Comparison of ENCODE assay signal across 9 cellular contexts in the genomic region with DNA sequence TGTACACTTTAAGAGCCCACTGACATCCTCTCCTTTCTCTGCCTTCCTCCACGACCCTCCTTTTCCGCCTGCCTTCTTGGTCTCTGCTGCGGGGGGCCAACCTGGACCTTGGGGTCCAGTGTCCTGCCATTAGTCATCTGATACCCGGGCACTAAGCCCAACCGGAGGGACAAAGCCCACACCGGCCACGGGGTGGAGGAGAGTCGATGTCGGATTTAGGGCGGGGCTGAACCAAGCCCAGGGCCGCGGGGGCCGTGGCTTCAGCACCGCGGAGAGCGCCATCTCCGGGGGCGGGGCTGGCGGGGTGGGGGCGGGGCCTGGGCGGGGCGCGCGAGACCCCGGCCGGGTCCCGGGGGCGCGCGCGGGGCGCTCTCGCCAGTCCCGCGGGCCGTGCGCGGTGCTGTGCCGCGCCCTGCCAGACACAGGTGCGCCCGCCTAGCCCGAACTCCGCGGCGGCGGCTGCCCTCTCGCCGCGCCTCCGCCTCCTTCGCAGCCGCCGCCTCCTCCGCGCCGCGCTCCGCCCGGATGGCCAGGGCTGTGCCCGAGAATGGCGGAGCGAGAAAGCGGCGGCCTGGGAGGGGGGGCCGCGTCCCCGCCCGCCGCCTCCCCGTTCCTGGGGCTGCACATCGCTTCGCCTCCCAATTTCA. TPM values are rescaled to one million over a fixed set of nuclear protein-coding genes. Genes with fewer than 3 reads are reported as not detected.
DNase-seq lines count a peak whose midpoint lies in the region; ATAC-seq and TF ChIP-seq lines count a peak whose summit lies in the region.
"Had no signal": no experiment of that assay in that cellular context is flagged by ENCODE, and none has a peak within 500 bp of the region (broad histone marks: within the 10 kb centered on the region; RNA-seq: fewer than 3 reads in every experiment).

Gene MAPK8IP1 (plus strand): TSS at position 378 of the 647 bp plus-strand sequence. CDS start 170 bp downstream, at position 548.

- no peaks in the 10 kb centered on the region for H3K9me3 Mint-ChIP-seq in activated CD4-positive, alpha-beta T cell treated with anti-CD3 and anti-CD28 coated beads for 36 hours (ENCODE audit: low read depth)
- H3K9me3 Mint-ChIP-seq in dendritic cell treated with granulocyte-macrophage colony-stimulating factor and Interleukin-4, amounts not matched to agents 40 ng/mL and 50 ng/mL, for 4 days, result no peaks in the 10 kb centered on the region

- H3K27ac ChIP-seq in lung (ENCODE audit: low read depth in 1 of 2, low read length in 1 of 2), result no peak within 1 kb of the TSS
- H3K27ac ChIP-seq: epithelial cell of prostate had no signal

- peaks cover 8% of the 10 kb centered on the region for H3K4me1 Mint-ChIP-seq in activated CD4-positive, alpha-beta T cell treated with anti-CD3 and anti-CD28 coated beads for 36 hours
- peaks cover 12% of the 10 kb centered on the region for H3K4me1 Mint-ChIP-seq in dendritic cell treated with granulocyte-macrophage colony-stimulating factor and Interleukin-4, amounts not matched to agents 40 ng/mL and 50 ng/mL, for 4 days (ENCODE audit: low read depth)

- ATAC-seq in HG02610 (IDR thresholded peaks at IDR 0.05; ENCODE audit: unreplicated experiment) (peak; percentile 61), lung (ENCODE audit: insufficient read depth, low FRiP score) (peak; percentile 83), HG02840 (IDR thresholded peaks at IDR 0.05; ENCODE audit: low FRiP score, unreplicated experiment) (no peak)
- ATAC-seq in activated CD4-positive, alpha-beta T cell treated with anti-CD3 and anti-CD28 coated beads for 36 hours, result peak; percentile 89

- peaks cover 14% of the 10 kb centered on the region for H3K36me3 Mint-ChIP-seq in activated CD4-positive, alpha-beta T cell treated with anti-CD3 and anti-CD28 coated beads for 36 hours (ENCODE audit: low read depth)
- peaks cover 22% of the 10 kb centered on the region for H3K36me3 Mint-ChIP-seq in dendritic cell treated with granulocyte-macrophage colony-stimulating factor and Interleukin-4, amounts not matched to agents 40 ng/mL and 50 ng/mL, for 4 days (ENCODE audit: low read depth)

- H3K36me3 ChIP-seq in lung (ENCODE audit: control insufficient read depth in 2 of 2, insufficient read depth in 2 of 2, low read length in 2 of 2), result peaks cover 4 to 25% of the 10 kb centered on the region in 2 donors

- peaks cover 0 to 1% of the 10 kb centered on the region in 2 donors for H3K9me3 ChIP-seq in lung (ENCODE audit: control insufficient read depth in 2 of 2, insufficient read depth in 1 of 2, low read length in 1 of 2)

- no peak within 1 kb of the TSS for H3K27ac Mint-ChIP-seq in activated CD4-positive, alpha-beta T cell treated with anti-CD3 and anti-CD28 coated beads for 36 hours
- no peak within 1 kb of the TSS for H3K27ac Mint-ChIP-seq in dendritic cell treated with granulocyte-macrophage colony-stimulating factor and Interleukin-4, amounts not matched to agents 40 ng/mL and 50 ng/mL, for 4 days

- DNase-seq in ELF-1 (ENCODE audit: low read depth, low spot score), result peak; percentile 83
- peak; percentile 66 for DNase-seq in NCI-H2196 treated with DMSO at 0.1 percent for 48 hours (lab: John Stamatoyannopoulos, UW; ENCODE audit: unreplicated experiment)
- peak; percentile 68 for DNase-seq in activated CD4-positive, alpha-beta T cell treated with anti-CD3 and anti-CD28 coated beads for 36 hours
- peak; percentile 47 for DNase-seq in lung (ENCODE audit: low spot score)
- peak; percentile 27 for DNase-seq in stimulated activated CD8-positive, alpha-beta memory T cell treated with anti-CD3 and anti-CD28 coated beads, Interleukin-12 subunit alpha, Interleukin-12 subunit beta, amount 100 ng/mL, for 1 hour (ENCODE audit: low read depth)

- H3K4me3 Mint-ChIP-seq in activated CD4-positive, alpha-beta T cell treated with anti-CD3 and anti-CD28 coated beads for 36 hours, result peak within 1 kb of the TSS; percentile 66
- H3K4me3 Mint-ChIP-seq in dendritic cell treated with granulocyte-macrophage colony-stimulating factor and Interleukin-4, amounts not matched to agents 40 ng/mL and 50 ng/mL, for 4 days, result peak within 1 kb of the TSS; percentile 63

- POLR2A ChIA-PET in activated CD4-positive, alpha-beta T cell treated with anti-CD3 and anti-CD28 coated beads for 36 hours (lab: Charles Lee), result no interaction called here

- H3K27me3 ChIP-seq in lung (ENCODE audit: control insufficient read depth, insufficient read depth), result no peaks in the 10 kb centered on the region

- H3K27me3 Mint-ChIP-seq in activated CD4-positive, alpha-beta T cell treated with anti-CD3 and anti-CD28 coated beads for 36 hours, result peaks cover 3% of the 10 kb centered on the region
- peaks cover 43% of the 10 kb centered on the region for H3K27me3 Mint-ChIP-seq in dendritic cell treated with granulocyte-macrophage colony-stimulating factor and Interleukin-4, amounts not matched to agents 40 ng/mL and 50 ng/mL, for 4 days

- no peak for TF ChIP-seq CTCF in lung (IDR thresholded peaks at IDR 0.05; ENCODE audit: control extremely low read depth, extremely low read depth)

- H3K4me3 ChIP-seq in lung, result peak within 1 kb of the TSS; percentile 24

- CTCF ChIA-PET in activated CD4-positive, alpha-beta T cell treated with anti-CD3 and anti-CD28 coated beads for 36 hours (lab: Charles Lee), result no interaction called here

- intact Hi-C loops in activated CD4-positive, alpha-beta T cell treated with anti-CD3 and anti-CD28 coated beads for 36 hours (cut with DNase I, micrococcal nuclease), result loop anchor here in 1 of 2 experiments (1.0 kb wide), 4 partner anchors 14 to 80 kb away; partner anchors contain the start of genes CRY2 and SLC35C1
- intact Hi-C loops in dendritic cell treated with granulocyte-macrophage colony-stimulating factor and Interleukin-4, amounts not matched to agents 40 ng/mL and 50 ng/mL, for 4 days (cut with micrococcal nuclease), result loop anchor here (10.0 kb wide), 1 partner anchor 49 kb away; no protein-coding TSS in a partner anchor

- H3K4me1 ChIP-seq in lung (ENCODE audit: control insufficient read depth in 2 of 2, insufficient read depth in 2 of 2, low read length in 2 of 2), result peaks cover 0 to 7% of the 10 kb centered on the region in 2 donors

- 2 to 3% methylated on average over 35 to 73 of the region's 73 CpGs for WGBS in lung, 2 donors

RNA-seq across cellular contexts. Expression of gene MAPK8IP1, which starts in this region (rescaled TPM):
- total RNA-seq in activated CD4-positive, alpha-beta T cell treated with anti-CD3 and anti-CD28 coated beads for 36 hours, result under 1 TPM; 0.37 to 0.39 TPM
- total RNA-seq in lung, result 10 to 100 TPM in 1 of 2 donors, 1 to 10 TPM in 1; 5.1 to 15.4 TPM
- 1 to 10 TPM; 4.7 to 6.3 TPM for polyA plus RNA-seq in lung

Comparison
In these comparisons a context has a peak if more than half of its experiments do, and no peak if none do; other contexts are left out.
1. RNA of gene MAPK8IP1 (total RNA-seq): 5.1 to 15.4 TPM in lung; 0.37 to 0.39 TPM in activated CD4-positive, alpha-beta T cell treated with anti-CD3 and anti-CD28 coated beads for 36 hours; every median in the first group is over 4 times any median in the second.
2. Peak in DNase-seq and ATAC-seq in activated CD4-positive, alpha-beta T cell treated with anti-CD3 and anti-CD28 coated beads for 36 hours; RNA of the gene not detected or under 1 TPM.
3. DNase-seq: peak in every context shown above with its lines; median percentile 83 in ELF-1; 68 in activated CD4-positive, alpha-beta T cell treated with anti-CD3 and anti-CD28 coated beads for 36 hours; 66 in NCI-H2196 treated with DMSO at 0.1 percent for 48 hours; 47 in lung; 27 in stimulated activated CD8-positive, alpha-beta memory T cell treated with anti-CD3 and anti-CD28 coated beads, Interleukin-12 subunit alpha, Interleukin-12 subunit beta, amount 100 ng/mL, for 1 hour.